Comparison of ENCODE assay signal across 1 cellular context in the genomic region with DNA sequence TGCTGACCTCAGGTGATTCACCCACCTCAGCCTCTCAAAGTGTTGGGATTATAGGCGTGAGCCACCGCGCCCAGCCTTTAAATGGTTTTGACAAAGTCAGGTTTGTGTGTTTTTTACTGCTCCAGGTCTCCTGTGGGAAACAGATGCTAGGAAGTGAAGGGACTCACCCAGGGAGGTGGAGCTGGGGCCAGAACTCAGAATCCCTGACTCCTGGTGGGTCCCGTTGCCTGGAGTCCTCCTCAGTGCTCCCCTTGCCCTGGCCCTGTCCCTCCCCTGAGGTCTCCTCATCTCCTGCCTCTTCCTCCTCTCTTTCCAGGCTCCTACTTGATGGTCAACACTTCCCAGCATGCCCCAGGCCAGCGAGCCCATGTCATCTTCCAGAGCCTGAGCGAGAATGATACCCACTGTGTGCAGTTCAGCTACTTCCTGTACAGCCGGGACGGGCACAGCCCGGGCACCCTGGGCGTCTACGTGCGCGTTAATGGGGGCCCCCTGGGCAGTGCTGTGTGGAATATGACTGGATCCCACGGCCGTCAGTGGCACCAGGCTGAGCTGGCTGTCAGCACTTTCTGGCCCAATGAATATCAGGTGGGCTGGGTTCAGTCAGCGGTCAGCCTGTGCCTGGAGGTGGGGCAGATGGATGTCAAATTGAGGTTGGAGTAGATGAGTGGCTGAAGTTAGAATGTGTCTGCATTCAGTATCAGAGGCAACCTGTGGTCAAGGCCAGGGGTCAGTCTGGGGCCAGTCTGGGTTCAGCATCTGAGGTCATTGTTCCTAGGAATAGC.
TF ChIP-seq lines count a peak whose summit lies in the region.

No MANE protein-coding gene starts in this region.

TF ChIP-seq in HepG2, 621 proteins besides CTCF, POLR2A, EP300 and RAD21:
- TF ChIP-seq RARA (CRISPR knock-in tag; IDR thresholded peaks at IDR 0.05): peak; percentile 94
- TF ChIP-seq RBFOX2 (IDR thresholded peaks at IDR 0.05; ENCODE audit: low read depth, low read length): no peak
- TF ChIP-seq NFKB2 (CRISPR knock-in tag; IDR thresholded peaks at IDR 0.05; ENCODE audit: borderline replicate concordance): no peak
- no peak for TF ChIP-seq ZNF20 (CRISPR knock-in tag; IDR thresholded peaks at IDR 0.05)
- TF ChIP-seq ZKSCAN1 (IDR thresholded peaks at IDR 0.05; ENCODE audit: low read length): no peak
- TF ChIP-seq SP4 (CRISPR knock-in tag; IDR thresholded peaks at IDR 0.05): no peak
- peak; percentile 97 for TF ChIP-seq SKI (IDR thresholded peaks at IDR 0.05; ENCODE audit: partially characterized antibody)
- no peak for TF ChIP-seq REXO4 (CRISPR knock-in tag; IDR thresholded peaks at IDR 0.05; ENCODE audit: borderline replicate concordance)
- TF ChIP-seq KAT2B (IDR thresholded peaks at IDR 0.05; ENCODE audit: borderline replicate concordance, low read depth, low read length): no peak
- no peak for TF ChIP-seq ZNF10 (CRISPR knock-in tag; IDR thresholded peaks at IDR 0.05; ENCODE audit: borderline replicate concordance, low read depth)
- peak; percentile 46; the same call in 1 of the 2 replicates for TF ChIP-seq NCOR1 (IDR thresholded peaks at IDR 0.05; ENCODE audit: borderline replicate concordance, low read length)
- no peak for TF ChIP-seq ZNF292 (CRISPR knock-in tag; IDR thresholded peaks at IDR 0.05; ENCODE audit: borderline replicate concordance, low read depth)
- no peak for TF ChIP-seq ZNF792 (CRISPR knock-in tag; IDR thresholded peaks at IDR 0.05)
- TF ChIP-seq RXRB (CRISPR knock-in tag; IDR thresholded peaks at IDR 0.05; ENCODE audit: borderline replicate concordance): peak; percentile 73
- TF ChIP-seq NR2F2 (IDR thresholded peaks at IDR 0.05; ENCODE audit: borderline replicate concordance, low read depth): peak; percentile 45; the same call in 1 of the 2 replicates
- no peak for TF ChIP-seq FOXA3 (CRISPR knock-in tag; IDR thresholded peaks at IDR 0.05)
- TF ChIP-seq NR1H2 (CRISPR knock-in tag; IDR thresholded peaks at IDR 0.05; ENCODE audit: borderline replicate concordance, low read depth): peak; percentile 85; the same call in 1 of the 2 replicates
- TF ChIP-seq RXRA (CRISPR knock-in tag; IDR thresholded peaks at IDR 0.05): peak; percentile 91
- TF ChIP-seq TBL1XR1 (IDR thresholded peaks at IDR 0.05; ENCODE audit: borderline replicate concordance, low read length, partially characterized antibody): peak; percentile 84
- TF ChIP-seq, protein P1, sequence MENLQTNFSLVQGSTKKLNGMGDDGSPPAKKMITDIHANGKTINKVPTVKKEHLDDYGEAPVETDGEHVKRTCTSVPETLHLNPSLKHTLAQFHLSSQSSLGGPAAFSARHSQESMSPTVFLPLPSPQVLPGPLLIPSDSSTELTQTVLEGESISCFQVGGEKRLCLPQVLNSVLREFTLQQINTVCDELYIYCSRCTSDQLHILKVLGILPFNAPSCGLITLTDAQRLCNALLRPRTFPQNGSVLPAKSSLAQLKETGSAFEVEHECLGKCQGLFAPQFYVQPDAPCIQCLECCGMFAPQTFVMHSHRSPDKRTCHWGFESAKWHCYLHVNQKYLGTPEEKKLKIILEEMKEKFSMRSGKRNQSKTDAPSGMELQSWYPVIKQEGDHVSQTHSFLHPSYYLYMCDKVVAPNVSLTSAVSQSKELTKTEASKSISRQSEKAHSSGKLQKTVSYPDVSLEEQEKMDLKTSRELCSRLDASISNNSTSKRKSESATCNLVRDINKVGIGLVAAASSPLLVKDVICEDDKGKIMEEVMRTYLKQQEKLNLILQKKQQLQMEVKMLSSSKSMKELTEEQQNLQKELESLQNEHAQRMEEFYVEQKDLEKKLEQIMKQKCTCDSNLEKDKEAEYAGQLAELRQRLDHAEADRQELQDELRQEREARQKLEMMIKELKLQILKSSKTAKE (CRISPR knock-in tag; IDR thresholded peaks at IDR 0.05; ENCODE audit: borderline replicate concordance): peak; percentile 84
- TF ChIP-seq NR2F6 (IDR thresholded peaks at IDR 0.05): no peak
- TF ChIP-seq NR2F6 (CRISPR knock-in tag; IDR thresholded peaks at IDR 0.05): 0 out of 2 replicates have a peak, but pooled peaks have one; percentile 22
- TF ChIP-seq BCL6 (CRISPR knock-in tag; IDR thresholded peaks at IDR 0.05): peak; percentile 74
- TF ChIP-seq, protein P2, sequence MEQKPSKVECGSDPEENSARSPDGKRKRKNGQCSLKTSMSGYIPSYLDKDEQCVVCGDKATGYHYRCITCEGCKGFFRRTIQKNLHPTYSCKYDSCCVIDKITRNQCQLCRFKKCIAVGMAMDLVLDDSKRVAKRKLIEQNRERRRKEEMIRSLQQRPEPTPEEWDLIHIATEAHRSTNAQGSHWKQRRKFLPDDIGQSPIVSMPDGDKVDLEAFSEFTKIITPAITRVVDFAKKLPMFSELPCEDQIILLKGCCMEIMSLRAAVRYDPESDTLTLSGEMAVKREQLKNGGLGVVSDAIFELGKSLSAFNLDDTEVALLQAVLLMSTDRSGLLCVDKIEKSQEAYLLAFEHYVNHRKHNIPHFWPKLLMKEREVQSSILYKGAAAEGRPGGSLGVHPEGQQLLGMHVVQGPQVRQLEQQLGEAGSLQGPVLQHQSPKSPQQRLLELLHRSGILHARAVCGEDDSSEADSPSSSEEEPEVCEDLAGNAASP (CRISPR knock-in tag; IDR thresholded peaks at IDR 0.05; ENCODE audit: borderline replicate concordance): peak; percentile 63; the same call in 1 of the 2 replicates
- TF ChIP-seq, protein P3, sequence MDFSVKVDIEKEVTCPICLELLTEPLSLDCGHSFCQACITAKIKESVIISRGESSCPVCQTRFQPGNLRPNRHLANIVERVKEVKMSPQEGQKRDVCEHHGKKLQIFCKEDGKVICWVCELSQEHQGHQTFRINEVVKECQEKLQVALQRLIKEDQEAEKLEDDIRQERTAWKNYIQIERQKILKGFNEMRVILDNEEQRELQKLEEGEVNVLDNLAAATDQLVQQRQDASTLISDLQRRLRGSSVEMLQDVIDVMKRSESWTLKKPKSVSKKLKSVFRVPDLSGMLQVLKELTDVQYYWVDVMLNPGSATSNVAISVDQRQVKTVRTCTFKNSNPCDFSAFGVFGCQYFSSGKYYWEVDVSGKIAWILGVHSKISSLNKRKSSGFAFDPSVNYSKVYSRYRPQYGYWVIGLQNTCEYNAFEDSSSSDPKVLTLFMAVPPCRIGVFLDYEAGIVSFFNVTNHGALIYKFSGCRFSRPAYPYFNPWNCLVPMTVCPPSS (IDR thresholded peaks at IDR 0.05): no peak
TF ChIP-seq in HepG2: peak in this region for 12.
